In the genomic region with DNA sequence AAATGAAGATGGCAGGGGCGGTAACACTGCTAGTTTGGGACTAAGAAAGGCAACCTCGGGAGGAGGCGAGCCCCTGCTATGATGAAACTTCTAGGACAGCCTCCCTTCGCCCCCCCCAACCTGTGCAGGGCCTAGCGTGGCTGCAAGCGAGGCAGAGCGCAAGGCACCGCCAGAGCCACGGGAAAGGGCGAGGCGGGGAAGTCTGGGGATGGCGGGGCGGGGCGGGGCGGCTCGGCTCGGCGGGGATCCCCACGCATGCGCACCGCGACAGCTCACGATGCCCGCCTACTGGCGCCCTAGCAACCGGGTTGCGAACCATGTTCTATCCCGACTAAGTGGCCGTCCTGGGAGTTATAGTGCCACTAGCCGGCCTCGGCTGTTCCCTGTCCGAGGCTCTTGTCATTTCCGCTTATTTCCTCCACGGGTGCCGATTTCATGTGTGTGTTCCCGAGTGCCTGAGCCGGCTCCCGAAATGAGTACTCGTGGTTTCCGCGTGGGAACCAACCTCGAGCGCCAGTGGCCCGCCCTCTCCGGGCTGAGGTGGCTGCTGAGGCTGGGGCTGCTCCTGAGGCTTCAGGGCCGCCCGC, we compare ENCODE assay signal across 8 cellular contexts. TPM values are rescaled to one million over a fixed set of nuclear protein-coding genes. Genes with fewer than 3 reads are reported as not detected.
DNase-seq lines count a peak whose midpoint lies in the region; ATAC-seq and TF ChIP-seq lines count a peak whose summit lies in the region.

No MANE protein-coding gene starts in this region.

- no peak for TF ChIP-seq CTCF in BJ (IDR thresholded peaks at IDR 0.05; ENCODE audit: insufficient read depth, low read depth, low read length)
- TF ChIP-seq CTCF in lower leg skin (IDR thresholded peaks at IDR 0.05) = no peak

- no peaks in the 10 kb centered on the region for H3K27me3 ChIP-seq in BJ (ENCODE audit: control insufficient read depth, insufficient read depth, low read length)

- WGBS in lower leg skin, 2 donors = 0 to 27% methylated on average over 9 to 16 of the region's 47 CpGs

- POLR2A ChIA-PET in BJ (lab: Charles Lee) = interaction anchor here (1.5 kb wide), 1 partner anchor 29 kb away, joined by 3 read pairs; a partner anchor contains a TSS

- intact Hi-C loops in lower leg skin (cut with DNase I; ENCODE audit: low total_unique reads) = no loop called here

- peak; percentile 75 for ATAC-seq in GM19324 (IDR thresholded peaks at IDR 0.05; ENCODE audit: low FRiP score, unreplicated experiment)
- ATAC-seq in HG03457 (IDR thresholded peaks at IDR 0.05; ENCODE audit: unreplicated experiment) = peak; percentile 40

- H3K36me3 ChIP-seq in BJ (ENCODE audit: control insufficient read depth, insufficient read depth, low read length) = no peaks in the 10 kb centered on the region

- CTCF ChIA-PET in BJ (lab: Yijun Ruan, JAX) = no interaction called here

- no peak for TF ChIP-seq POLR2A in lower leg skin (IDR thresholded peaks at IDR 0.05)

- DNase-seq in BJ (ENCODE audit: low read depth) (no peak), NCI-H69 (lab: John Stamatoyannopoulos, UW) (peak; percentile 84), dermis microvascular lymphatic vessel endothelial cell (ENCODE audit: low read depth in 2 of 2) (peak; percentile 22 to 71), lower leg skin (ENCODE audit: low spot score in 2 of 2) (peak; percentile 66 to 94)
- DNase-seq in activated CD4-positive, alpha-beta T cell treated with anti-CD3 and anti-CD28 coated beads, Interleukin-2, amount 50 U/mL, for 4 hours = peak; percentile 66 to 67
- DNase-seq in stimulated activated CD4-positive, alpha-beta T cell treated with anti-CD3 and anti-CD28 coated beads, Interleukin-4, amount 100 ng/mL, for 48 hours (ENCODE audit: low read depth in 2 of 2) = peak; percentile 66 to 67

- H3K4me3 ChIP-seq in BJ (ENCODE audit: low read depth, low read length) = peak overlapping the region; percentile 52
- peak overlapping the region; percentile 52 for H3K4me3 ChIP-seq in lower leg skin (ENCODE audit: low read depth, poor library complexity, severe bottlenecking)

RNA-seq across cellular contexts. Expression of a gene that starts 28.7 kb away (rescaled TPM):
- 73.5 and 95.5 TPM in 2 replicates for polyA plus RNA-seq in BJ (2011; rRNA removed)
- 40.5 and 41.8 TPM in 2 replicates for polyA minus RNA-seq in BJ (2011; rRNA and poly(A)+ RNA removed)
- 140 and 159 TPM in 2 replicates for total RNA-seq in dermis microvascular lymphatic vessel endothelial cell
- 100 to 1,000 TPM; 181 to 343 (median 223) TPM for total RNA-seq in lower leg skin
